13 cellular contexts compared by ENCODE assay signal in the genomic region with DNA sequence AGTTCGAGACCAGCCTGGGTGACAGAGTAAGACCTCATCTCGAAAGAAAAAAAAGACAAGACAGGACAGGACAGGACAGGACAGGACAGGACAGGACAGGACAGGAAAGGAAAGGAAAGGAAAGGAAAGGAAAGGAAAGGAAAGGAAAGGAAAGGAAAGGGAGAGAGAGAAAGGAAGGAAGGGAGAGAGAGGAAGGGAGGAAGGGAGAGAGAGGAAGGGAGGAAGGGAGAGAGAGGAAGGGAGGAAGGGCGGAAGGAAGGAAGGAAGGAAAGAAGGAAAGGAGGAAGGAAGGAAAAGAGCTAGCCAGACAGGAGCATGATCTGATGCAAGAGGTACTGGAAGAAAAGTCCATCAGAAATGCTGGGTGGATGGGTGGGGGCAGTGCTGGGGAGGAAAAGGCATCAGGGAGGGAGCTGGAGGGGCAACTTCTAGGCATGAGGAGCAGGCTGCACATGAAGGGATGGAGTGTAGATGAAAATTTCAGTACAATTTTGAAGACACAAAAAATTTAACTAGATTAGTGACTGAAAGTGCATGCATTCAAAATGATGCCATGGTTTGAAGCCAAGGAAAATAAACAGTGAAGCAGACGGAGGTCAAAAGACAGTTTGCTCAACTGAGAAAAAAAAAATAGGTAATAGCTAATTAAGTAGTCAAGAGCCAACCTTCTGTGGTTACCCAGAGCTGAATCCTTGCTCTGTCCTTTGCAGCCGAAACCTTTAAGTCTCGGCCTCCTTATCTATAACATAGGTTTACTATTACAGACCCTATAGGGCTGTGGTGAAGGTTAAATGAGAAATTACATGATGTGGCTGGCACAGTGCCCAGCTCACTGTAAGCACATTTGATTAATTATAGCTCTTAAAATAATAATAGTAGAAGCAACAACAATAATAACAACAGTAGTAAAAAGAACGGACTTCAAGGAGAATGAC. TPM values are rescaled to one million over a fixed set of nuclear protein-coding genes. Genes with fewer than 3 reads are reported as not detected.
DNase-seq lines count a peak whose midpoint lies in the region; ATAC-seq and TF ChIP-seq lines count a peak whose summit lies in the region.
"Had no signal": no experiment of that assay in that cellular context is flagged by ENCODE, and none has a peak within 500 bp of the region (broad histone marks: within the 10 kb centered on the region; RNA-seq: fewer than 3 reads in every experiment).

No MANE protein-coding gene starts in this region.

- H3K36me3 ChIP-seq in brain microvascular endothelial cell (replicated peaks) (no peaks in the 10 kb centered on the region), left ventricle myocardium inferior (no peaks in the 10 kb centered on the region)

- ATAC-seq in activated T-cell treated with anti-CD3 and anti-CD28 coated beads, Interleukin-2, amount 50 U/mL, for 4 hours: no peak
- ATAC-seq: foreskin keratinocyte had no signal

- no peak overlapping the region for H3K4me3 Mint-ChIP-seq in activated T-cell treated with anti-CD3 and anti-CD28 coated beads, Interleukin-2, amount 50 U/mL, for 24 hours
- no peak overlapping the region for H3K4me3 Mint-ChIP-seq in activated T-cell treated with anti-CD3 and anti-CD28 coated beads, Interleukin-2, amount 50 U/mL, for 4 hours
- H3K4me3 Mint-ChIP-seq: neural crest cell had no signal

- H3K27ac ChIP-seq in brain microvascular endothelial cell (no peak overlapping the region), left ventricle myocardium inferior (replicated peaks) (peak overlapping the region; percentile 47)
- H3K27ac ChIP-seq: foreskin keratinocyte had no signal

- H3K27ac Mint-ChIP-seq in activated T-cell treated with anti-CD3 and anti-CD28 coated beads, Interleukin-2, amount 50 U/mL, for 24 hours: peak overlapping the region; percentile 41

- intact Hi-C loops in left ventricle myocardium inferior (cut with micrococcal nuclease): no loop called here

- H3K27me3 Mint-ChIP-seq in activated T-cell treated with anti-CD3 and anti-CD28 coated beads, Interleukin-2, amount 50 U/mL, for 24 hours: no peaks in the 10 kb centered on the region
- H3K27me3 Mint-ChIP-seq in activated T-cell treated with anti-CD3 and anti-CD28 coated beads, Interleukin-2, amount 50 U/mL, for 4 hours (ENCODE audit: low read depth): no peaks in the 10 kb centered on the region

- peaks cover 89% of the 10 kb centered on the region for H3K36me3 Mint-ChIP-seq in activated T-cell treated with anti-CD3 and anti-CD28 coated beads, Interleukin-2, amount 50 U/mL, for 24 hours (ENCODE audit: low read depth)
- H3K36me3 Mint-ChIP-seq in activated T-cell treated with anti-CD3 and anti-CD28 coated beads, Interleukin-2, amount 50 U/mL, for 4 hours (ENCODE audit: insufficient read depth): peaks cover 43% of the 10 kb centered on the region

- peaks cover 68% of the 10 kb centered on the region for H3K4me1 ChIP-seq in left ventricle myocardium inferior

- H3K27me3 ChIP-seq in brain microvascular endothelial cell (replicated peaks) (no peaks in the 10 kb centered on the region), left ventricle myocardium inferior (ENCODE audit: low read depth) (no peaks in the 10 kb centered on the region)
- H3K27me3 ChIP-seq: foreskin keratinocyte had no signal

- in situ Hi-C loops in brain microvascular endothelial cell (cut with HindIII; ENCODE audit: low pct_ligation_motif_present, low sequenced_read_pairs): no loop called here

- TF ChIP-seq CTCF in brain microvascular endothelial cell (IDR thresholded peaks at IDR 0.05; ENCODE audit: low read depth, low read length, missing control alignments) (no peak), left ventricle myocardium inferior (IDR thresholded peaks at IDR 0.05; ENCODE audit: borderline replicate concordance) (no peak)

- H3K4me3 ChIP-seq in brain microvascular endothelial cell (ENCODE audit: low read depth, low read length) (no peak overlapping the region), left ventricle myocardium inferior (no peak overlapping the region)

- DNase-seq in activated T-cell treated with anti-CD3 and anti-CD28 coated beads, Interleukin-2, amount 50 U/mL, for 24 hours: no peak
- DNase-seq in activated T-cell treated with anti-CD3 and anti-CD28 coated beads, Interleukin-2, amount 50 U/mL, for 4 hours: no peak
- peak; percentile 18 for DNase-seq in brain microvascular endothelial cell
- no peak for DNase-seq in left ventricle myocardium inferior
- DNase-seq in stromal cell of bone marrow (ENCODE audit: low read depth): peak; percentile 18
- no peak for DNase-seq in NCI-H2107 treated with DMSO at 0.1 percent for 48 hours (lab: John Stamatoyannopoulos, UW; ENCODE audit: unreplicated experiment)
- no peak for DNase-seq in NCI-H1048 (lab: John Stamatoyannopoulos, UW)
- no peak for DNase-seq in GM03348 (ENCODE audit: low spot score)
- DNase-seq: activated CD4-positive, alpha-beta T cell treated with anti-CD3 and anti-CD28 coated beads for 4 hours; activated effector memory CD4-positive, alpha-beta T cell treated with anti-CD3 and anti-CD28 coated beads, Interleukin-2, amount 50 U/mL, for 16 hours; foreskin keratinocyte; NCI-H187 treated with DMSO at 0.1 percent for 48 hours had no signal

- no peaks in the 10 kb centered on the region for H3K9me3 ChIP-seq in left ventricle myocardium inferior (replicated peaks)

- H3K9me3 Mint-ChIP-seq in activated T-cell treated with anti-CD3 and anti-CD28 coated beads, Interleukin-2, amount 50 U/mL, for 24 hours: no peaks in the 10 kb centered on the region
- H3K9me3 Mint-ChIP-seq in activated T-cell treated with anti-CD3 and anti-CD28 coated beads, Interleukin-2, amount 50 U/mL, for 4 hours: no peaks in the 10 kb centered on the region
- H3K9me3 Mint-ChIP-seq: neural crest cell had no signal

- H3K4me1 Mint-ChIP-seq in activated T-cell treated with anti-CD3 and anti-CD28 coated beads, Interleukin-2, amount 50 U/mL, for 24 hours (ENCODE audit: low read depth): peaks cover 20% of the 10 kb centered on the region
- peaks cover 2% of the 10 kb centered on the region for H3K4me1 Mint-ChIP-seq in activated T-cell treated with anti-CD3 and anti-CD28 coated beads, Interleukin-2, amount 50 U/mL, for 4 hours (ENCODE audit: low read depth)

RNA-seq across cellular contexts. Expression of a gene that starts 59.9 kb away (rescaled TPM):
- total RNA-seq in activated T-cell treated with anti-CD3 and anti-CD28 coated beads, Interleukin-2, amount 50 U/mL, for 4 hours: 10 to 100 TPM; 22.8 to 35.2 (median 25.1) TPM
- 19.0 TPM for total RNA-seq in left ventricle myocardium inferior

Comparison
In these comparisons a context has a peak if more than half of its experiments do, and no peak if none do; other contexts are left out.
1. DNase-seq: peak in brain microvascular endothelial cell (single experiment) and stromal cell of bone marrow (single experiment); none in activated T-cell treated with anti-CD3 and anti-CD28 coated beads, Interleukin-2, amount 50 U/mL, for 24 hours (single experiment), activated T-cell treated with anti-CD3 and anti-CD28 coated beads, Interleukin-2, amount 50 U/mL, for 4 hours (single experiment), left ventricle myocardium inferior (single experiment), NCI-H2107 treated with DMSO at 0.1 percent for 48 hours (single experiment), NCI-H1048 (single experiment) and GM03348 (single experiment).